8 cellular contexts compared by ENCODE assay signal in genomic region chr18:79988925-79989361, GRCh38. TPM values are rescaled to one million over a fixed set of nuclear protein-coding genes. Genes with fewer than 3 reads are reported as not detected.
A peak's percentile ranks its signal among the peaks of the same experiment; 100 is the strongest.
DNase-seq lines count a peak whose midpoint lies in the region; ATAC-seq and TF ChIP-seq lines count a peak whose summit lies in the region.

No MANE protein-coding gene starts in this region.

- H3K36me3 ChIP-seq in mesendoderm (ENCODE audit: control insufficient read depth, insufficient read depth, low read length): no peaks in the 10 kb centered on the region
- no peaks in the 10 kb centered on the region for H3K36me3 ChIP-seq in uterus

- H3K9me3 ChIP-seq in uterus: no peaks in the 10 kb centered on the region

- no peaks in the 10 kb centered on the region for H3K27me3 Mint-ChIP-seq in dendritic cell treated with granulocyte-macrophage colony-stimulating factor and Interleukin-4, amounts not matched to agents 40 ng/mL and 50 ng/mL, for 4 days

- H3K4me2 ChIP-seq in mesendoderm (ENCODE audit: low read length): peak overlapping the region; percentile 81

- H3K18ac ChIP-seq in mesendoderm (ENCODE audit: low read length): peak overlapping the region; percentile 68

- H3K4me1 ChIP-seq in mesendoderm (ENCODE audit: control insufficient read depth, low read depth, low read length) (no peaks in the 10 kb centered on the region), uterus (no peaks in the 10 kb centered on the region)

- H3K4me3 ChIP-seq in mesendoderm (ENCODE audit: low read length) (peak overlapping the region; percentile 58), uterus (peak overlapping the region; percentile 76 to 97)

- H3K4me3 Mint-ChIP-seq in dendritic cell treated with granulocyte-macrophage colony-stimulating factor and Interleukin-4, amounts not matched to agents 40 ng/mL and 50 ng/mL, for 4 days: peak overlapping the region; percentile 90

- peak overlapping the region; percentile 95 for H3K27ac Mint-ChIP-seq in dendritic cell treated with granulocyte-macrophage colony-stimulating factor and Interleukin-4, amounts not matched to agents 40 ng/mL and 50 ng/mL, for 4 days

- peaks cover 27% of the 10 kb centered on the region for H3K36me3 Mint-ChIP-seq in dendritic cell treated with granulocyte-macrophage colony-stimulating factor and Interleukin-4, amounts not matched to agents 40 ng/mL and 50 ng/mL, for 4 days (ENCODE audit: low read depth)

- H3K27me3 ChIP-seq in mesendoderm (ENCODE audit: insufficient read depth, low read length, poor library complexity) (no peaks in the 10 kb centered on the region), uterus (no peaks in the 10 kb centered on the region)

- TF ChIP-seq CTCF in uterus (IDR thresholded peaks at IDR 0.05): no peak

- no peak overlapping the region for H4K5ac ChIP-seq in mesendoderm (ENCODE audit: low read length)

- H4K8ac ChIP-seq in mesendoderm (ENCODE audit: low read depth, low read length): peak overlapping the region; percentile 42

- no peak overlapping the region for H2BK15ac ChIP-seq in mesendoderm (replicated peaks; ENCODE audit: low read depth)

- peak overlapping the region; percentile 22 for H3K4ac ChIP-seq in mesendoderm (ENCODE audit: low read depth, low read length)

- no CpG with 5 or more reads among the region's 15 CpGs for WGBS in mesendoderm (ENCODE audit: extremely low coverage, insufficient coverage, low lambda C conversion rate)

- H2BK120ac ChIP-seq in mesendoderm (ENCODE audit: low read depth, low read length): no peak overlapping the region

- no peaks in the 10 kb centered on the region for H3K9me3 Mint-ChIP-seq in dendritic cell treated with granulocyte-macrophage colony-stimulating factor and Interleukin-4, amounts not matched to agents 40 ng/mL and 50 ng/mL, for 4 days

- H3K79me1 ChIP-seq in mesendoderm (ENCODE audit: low read length): peaks cover 2% of the 10 kb centered on the region

- peaks cover 41% of the 10 kb centered on the region for H3K79me2 ChIP-seq in mesendoderm (ENCODE audit: control insufficient read depth, insufficient read depth, low read length)

- no peak overlapping the region for H3K23ac ChIP-seq in mesendoderm (ENCODE audit: low read length)

- DNase-seq in ELF-1 (ENCODE audit: low read depth, low spot score) (peak; percentile 58), NCI-H69 (lab: John Stamatoyannopoulos, UW) (peak; percentile 65), mesendoderm (peak; percentile 65), uterus (peak in 1 of 2 donors; percentile 23), NOMO-1 treated with dmso at 0.1 percent for 144 hours (lab: John Stamatoyannopoulos, UW; ENCODE audit: unreplicated experiment) (no peak), inferior parietal cortex (ENCODE audit: extremely low spot score) (no peak)

- H3K56ac ChIP-seq in mesendoderm (ENCODE audit: low read length): peak overlapping the region; percentile 99

- peak overlapping the region; percentile 90 for H3K9ac ChIP-seq in mesendoderm (ENCODE audit: low read length)

- peaks cover 33% of the 10 kb centered on the region for H3K4me1 Mint-ChIP-seq in dendritic cell treated with granulocyte-macrophage colony-stimulating factor and Interleukin-4, amounts not matched to agents 40 ng/mL and 50 ng/mL, for 4 days (ENCODE audit: low read depth)

- no peak overlapping the region for H3K27ac ChIP-seq in mesendoderm (ENCODE audit: low read depth, low read length)
- H3K27ac ChIP-seq in uterus: peak overlapping the region; percentile 84 to 94

- ATAC-seq in GM21723 (IDR thresholded peaks at IDR 0.05; ENCODE audit: unreplicated experiment): peak; percentile 3

- intact Hi-C loops in dendritic cell treated with granulocyte-macrophage colony-stimulating factor and Interleukin-4, amounts not matched to agents 40 ng/mL and 50 ng/mL, for 4 days (cut with micrococcal nuclease): loop anchor here (1.0 to 10.0 kb wide), 7 partner anchors 38 to 310 kb away; partner anchors contain the start of genes CTDP1, KCNG2, RBFA and SLC66A2
- intact Hi-C loops in uterus (cut with DNase I; ENCODE audit: low total_unique reads): no loop called here

- no peak overlapping the region for H2BK5ac ChIP-seq in mesendoderm (ENCODE audit: low read length)

- TF ChIP-seq POLR2A in uterus (IDR thresholded peaks at IDR 0.05): no peak

- H2AK5ac ChIP-seq in mesendoderm (ENCODE audit: low read length): no peak overlapping the region

RNA-seq across cellular contexts. Expression of gene TXNL4A, which starts 0.6 kb away (rescaled TPM):
- 162 TPM for polyA plus RNA-seq in mesendoderm (2013, experiment 1 of 2)
- polyA plus RNA-seq in mesendoderm (2013, experiment 2 of 2): 168 TPM
- 10 to 100 TPM in 3 of 4 donors, 1 to 10 TPM in 1; 7.4 to 80.7 (median 34.4) TPM for total RNA-seq in uterus

RNA-seq across cellular contexts. Expression of gene HSBP1L1, which starts 24.5 kb away (rescaled TPM):
- 0.18 TPM for polyA plus RNA-seq in mesendoderm (2013, experiment 1 of 2)
- polyA plus RNA-seq in mesendoderm (2013, experiment 2 of 2): 0.08 TPM
- 10 to 100 TPM in 2 of 4 donors, 1 to 10 TPM in 2; 6.6 to 21.3 (median 15.0) TPM for total RNA-seq in uterus

RNA-seq across cellular contexts. Expression of gene SLC66A2, which starts 37.5 kb away (rescaled TPM):
- polyA plus RNA-seq in mesendoderm (2013, experiment 1 of 2): 5.5 TPM
- 5.6 TPM for polyA plus RNA-seq in mesendoderm (2013, experiment 2 of 2)
- 10 to 100 TPM; 20.3 to 42.5 (median 32.5) TPM for total RNA-seq in uterus

RNA-seq across cellular contexts. Expression of gene RBFA, which starts 45.3 kb away (rescaled TPM):
- polyA plus RNA-seq in mesendoderm (2013, experiment 1 of 2): 23.9 TPM
- 25.4 TPM for polyA plus RNA-seq in mesendoderm (2013, experiment 2 of 2)
- 10 to 100 TPM; 18.2 to 54.7 (median 30.8) TPM for total RNA-seq in uterus

Comparison
In these comparisons a context has a peak if more than half of its experiments do, and no peak if none do; other contexts are left out.
1. DNase-seq: peak in ELF-1 (single experiment), NCI-H69 (single experiment) and mesendoderm (single experiment); none in NOMO-1 treated with dmso at 0.1 percent for 144 hours (single experiment) and inferior parietal cortex (single experiment).